ENCODE assay signal across 1 cellular context in the genomic region with DNA sequence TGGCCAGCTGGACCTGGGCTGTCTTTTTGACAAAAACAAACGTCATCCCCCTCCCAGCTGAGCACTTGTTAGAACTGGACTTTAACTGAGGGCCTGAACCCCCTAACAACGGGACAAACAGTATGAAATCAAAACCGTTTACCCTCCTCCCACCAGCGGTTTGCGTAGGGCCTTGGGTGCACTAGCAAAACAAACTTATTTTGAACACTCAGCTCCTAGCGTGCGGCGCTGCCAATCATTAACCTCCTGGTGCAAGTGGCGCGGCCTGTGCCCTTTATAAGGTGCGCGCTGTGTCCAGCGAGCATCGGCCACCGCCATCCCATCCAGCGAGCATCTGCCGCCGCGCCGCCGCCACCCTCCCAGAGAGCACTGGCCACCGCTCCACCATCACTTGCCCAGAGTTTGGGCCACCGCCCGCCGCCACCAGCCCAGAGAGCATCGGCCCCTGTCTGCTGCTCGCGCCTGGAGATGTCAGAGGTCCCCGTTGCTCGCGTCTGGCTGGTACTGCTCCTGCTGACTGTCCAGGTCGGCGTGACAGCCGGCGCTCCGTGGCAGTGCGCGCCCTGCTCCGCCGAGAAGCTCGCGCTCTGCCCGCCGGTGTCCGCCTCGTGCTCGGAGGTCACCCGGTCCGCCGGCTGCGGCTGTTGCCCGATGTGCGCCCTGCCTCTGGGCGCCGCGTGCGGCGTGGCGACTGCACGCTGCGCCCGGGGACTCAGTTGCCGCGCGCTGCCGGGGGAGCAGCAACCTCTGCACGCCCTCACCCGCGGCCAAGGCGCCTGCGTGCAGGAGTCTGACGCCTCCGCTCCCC.
TF ChIP-seq lines count a peak whose summit lies in the region.

A gene (plus strand): TSS at position 304 of the 808 bp plus-strand sequence. CDS start 165 bp downstream, at position 469.

TF ChIP-seq in HepG2, 621 proteins besides CTCF, POLR2A, EP300 and RAD21 (continued from another document and continues in another):
- TF ChIP-seq, protein P1, sequence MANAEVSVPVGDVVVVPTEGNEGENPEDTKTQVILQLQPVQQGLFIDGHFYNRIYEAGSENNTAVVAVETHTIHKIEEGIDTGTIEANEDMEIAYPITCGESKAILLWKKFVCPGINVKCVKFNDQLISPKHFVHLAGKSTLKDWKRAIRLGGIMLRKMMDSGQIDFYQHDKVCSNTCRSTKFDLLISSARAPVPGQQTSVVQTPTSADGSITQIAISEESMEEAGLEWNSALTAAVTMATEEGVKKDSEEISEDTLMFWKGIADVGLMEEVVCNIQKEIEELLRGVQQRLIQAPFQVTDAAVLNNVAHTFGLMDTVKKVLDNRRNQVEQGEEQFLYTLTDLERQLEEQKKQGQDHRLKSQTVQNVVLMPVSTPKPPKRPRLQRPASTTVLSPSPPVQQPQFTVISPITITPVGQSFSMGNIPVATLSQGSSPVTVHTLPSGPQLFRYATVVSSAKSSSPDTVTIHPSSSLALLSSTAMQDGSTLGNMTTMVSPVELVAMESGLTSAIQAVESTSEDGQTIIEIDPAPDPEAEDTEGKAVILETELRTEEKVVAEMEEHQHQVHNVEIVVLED (CRISPR knock-in tag; IDR thresholded peaks at IDR 0.05; ENCODE audit: borderline replicate concordance): peak; percentile 64; the same call in 1 of the 2 replicates
- TF ChIP-seq ZMYM3 (CRISPR knock-in tag; IDR thresholded peaks at IDR 0.05) (no peak), ZNF7 (CRISPR knock-in tag; IDR thresholded peaks at IDR 0.05) (peak; percentile 4; the same call in 1 of the 2 replicates), WIZ (CRISPR knock-in tag; IDR thresholded peaks at IDR 0.05) (peak; percentile 62; the same call in 1 of the 2 replicates), CHCHD3 (CRISPR knock-in tag; IDR thresholded peaks at IDR 0.05) (0 out of 2 replicates have a peak, but pooled peaks have one; percentile 83), SAFB2 (CRISPR knock-in tag; IDR thresholded peaks at IDR 0.05; ENCODE audit: borderline replicate concordance, low read depth) (peak; percentile 98), SUZ12 (IDR thresholded peaks at IDR 0.05; ENCODE audit: low read depth, low read length) (no peak), ZBTB7B (CRISPR knock-in tag; IDR thresholded peaks at IDR 0.05) (peak; percentile 62; the same call in 1 of the 2 replicates), SRF (IDR thresholded peaks at IDR 0.05; ENCODE audit: low read depth, low read length) (no peak), FOXK1 (CRISPR knock-in tag; IDR thresholded peaks at IDR 0.05; ENCODE audit: borderline replicate concordance, low read depth) (peak; percentile 79; the same call in 1 of the 2 replicates), ZNF619 (CRISPR knock-in tag; IDR thresholded peaks at IDR 0.05) (peak; percentile 93), MXI1 (IDR thresholded peaks at IDR 0.05; ENCODE audit: borderline replicate concordance, low read depth, low read length) (peak; percentile 61; the same call in 2 of the 3 replicates), BORCS8-MEF2B (CRISPR knock-in tag; IDR thresholded peaks at IDR 0.05) (peak; percentile 72; the same call in 1 of the 2 replicates), RFXAP (CRISPR knock-in tag; IDR thresholded peaks at IDR 0.05; ENCODE audit: borderline replicate concordance) (peak; percentile 44; the same call in 1 of the 2 replicates), TARDBP (CRISPR knock-in tag; IDR thresholded peaks at IDR 0.05) (peak; percentile 68; the same call in 1 of the 2 replicates), SPEN (CRISPR knock-in tag; IDR thresholded peaks at IDR 0.05; ENCODE audit: low read depth) (peak; percentile 85; the same call in 1 of the 2 replicates), PPARG (CRISPR knock-in tag; conservative IDR thresholded peaks at IDR 0.05) (peak; percentile 69; the same call in 1 of the 2 replicates), ZNF839 (CRISPR knock-in tag; IDR thresholded peaks at IDR 0.05; ENCODE audit: borderline replicate concordance) (peak; percentile 81; the same call in 1 of the 2 replicates), HNF4A (CRISPR knock-in tag; IDR thresholded peaks at IDR 0.05) (peak; percentile 77), ZNF777 (CRISPR knock-in tag; IDR thresholded peaks at IDR 0.05) (peak; percentile 49; the same call in 1 of the 2 replicates), KLF13 (CRISPR knock-in tag; IDR thresholded peaks at IDR 0.05) (no peak), MLLT10 (CRISPR knock-in tag; IDR thresholded peaks at IDR 0.05) (no peak), SIN3A (IDR thresholded peaks at IDR 0.05; ENCODE audit: borderline replicate concordance, low read depth, low read length) (peak; percentile 73), IRX3 (CRISPR knock-in tag; IDR thresholded peaks at IDR 0.05; ENCODE audit: borderline replicate concordance, low read depth) (0 out of 2 replicates have a peak, but pooled peaks have one; percentile 68), NFATC3 (CRISPR knock-in tag; IDR thresholded peaks at IDR 0.05) (no peak), ZMYM2 (CRISPR knock-in tag; IDR thresholded peaks at IDR 0.05) (peak; percentile 70; the same call in 1 of the 2 replicates), NFIB (CRISPR knock-in tag; IDR thresholded peaks at IDR 0.05; ENCODE audit: borderline replicate concordance) (no peak), EZH2 (conservative IDR thresholded peaks at IDR 0.05; ENCODE audit: low read depth, low read length) (no peak), TBX3 (IDR thresholded peaks at IDR 0.05; ENCODE audit: borderline replicate concordance) (0 out of 2 replicates have a peak, but pooled peaks have one; percentile 11), GABPA (IDR thresholded peaks at IDR 0.05; ENCODE audit: low read depth, low read length) (no peak), GABPA (CRISPR knock-in tag; IDR thresholded peaks at IDR 0.05; ENCODE audit: low read depth) (no peak), ZNF460 (CRISPR knock-in tag; IDR thresholded peaks at IDR 0.05; ENCODE audit: borderline replicate concordance) (no peak; the same call in 1 of the 2 replicates), SMARCC2 (IDR thresholded peaks at IDR 0.05) (no peak), PHF5A (CRISPR knock-in tag; IDR thresholded peaks at IDR 0.05; ENCODE audit: low read depth, unreplicated experiment) (peak; percentile 82), YEATS4 (CRISPR knock-in tag; IDR thresholded peaks at IDR 0.05; ENCODE audit: borderline replicate concordance) (no peak; the same call in 1 of the 2 replicates), IRF2 (CRISPR knock-in tag; IDR thresholded peaks at IDR 0.05) (peak; percentile 79; the same call in 1 of the 2 replicates), HIVEP1 (CRISPR knock-in tag; IDR thresholded peaks at IDR 0.05) (peak; percentile 81), ZNF446 (CRISPR knock-in tag; IDR thresholded peaks at IDR 0.05) (peak; percentile 98), KLF12 (CRISPR knock-in tag; IDR thresholded peaks at IDR 0.05; ENCODE audit: borderline replicate concordance) (peak; percentile 93), KLF9 (CRISPR knock-in tag; IDR thresholded peaks at IDR 0.05; ENCODE audit: low read depth) (no peak), ZNF367 (CRISPR knock-in tag; IDR thresholded peaks at IDR 0.05; ENCODE audit: borderline replicate concordance) (peak; percentile 60; the same call in 1 of the 2 replicates), NR2F6 (IDR thresholded peaks at IDR 0.05) (peak; percentile 14; the same call in 1 of the 2 replicates), NR2F6 (CRISPR knock-in tag; IDR thresholded peaks at IDR 0.05) (no peak; the same call in none of the 2 replicates), RFXANK (CRISPR knock-in tag; IDR thresholded peaks at IDR 0.05) (0 out of 2 replicates have a peak, but pooled peaks have one; percentile 24), ZNF878 (CRISPR knock-in tag; IDR thresholded peaks at IDR 0.05) (peak; percentile 69), ZNF124 (CRISPR knock-in tag; IDR thresholded peaks at IDR 0.05) (peak; percentile 77; the same call in 1 of the 2 replicates)
- TF ChIP-seq, protein P2, sequence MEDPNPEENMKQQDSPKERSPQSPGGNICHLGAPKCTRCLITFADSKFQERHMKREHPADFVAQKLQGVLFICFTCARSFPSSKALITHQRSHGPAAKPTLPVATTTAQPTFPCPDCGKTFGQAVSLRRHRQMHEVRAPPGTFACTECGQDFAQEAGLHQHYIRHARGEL (CRISPR knock-in tag; IDR thresholded peaks at IDR 0.05): peak; percentile 69; the same call in 1 of the 2 replicates
- TF ChIP-seq, protein P3, sequence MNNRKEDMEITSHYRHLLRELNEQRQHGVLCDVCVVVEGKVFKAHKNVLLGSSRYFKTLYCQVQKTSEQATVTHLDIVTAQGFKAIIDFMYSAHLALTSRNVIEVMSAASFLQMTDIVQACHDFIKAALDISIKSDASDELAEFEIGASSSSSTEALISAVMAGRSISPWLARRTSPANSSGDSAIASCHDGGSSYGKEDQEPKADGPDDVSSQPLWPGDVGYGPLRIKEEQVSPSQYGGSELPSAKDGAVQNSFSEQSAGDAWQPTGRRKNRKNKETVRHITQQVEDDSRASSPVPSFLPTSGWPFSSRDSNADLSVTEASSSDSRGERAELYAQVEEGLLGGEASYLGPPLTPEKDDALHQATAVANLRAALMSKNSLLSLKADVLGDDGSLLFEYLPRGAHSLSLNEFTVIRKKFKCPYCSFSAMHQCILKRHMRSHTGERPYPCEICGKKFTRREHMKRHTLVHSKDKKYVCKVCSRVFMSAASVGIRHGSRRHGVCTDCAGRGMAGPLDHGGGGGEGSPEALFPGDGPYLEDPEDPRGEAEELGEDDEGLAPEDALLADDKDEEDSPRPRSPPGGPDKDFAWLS (CRISPR knock-in tag; IDR thresholded peaks at IDR 0.05; ENCODE audit: borderline replicate concordance): peak; percentile 99
- TF ChIP-seq, protein P4, sequence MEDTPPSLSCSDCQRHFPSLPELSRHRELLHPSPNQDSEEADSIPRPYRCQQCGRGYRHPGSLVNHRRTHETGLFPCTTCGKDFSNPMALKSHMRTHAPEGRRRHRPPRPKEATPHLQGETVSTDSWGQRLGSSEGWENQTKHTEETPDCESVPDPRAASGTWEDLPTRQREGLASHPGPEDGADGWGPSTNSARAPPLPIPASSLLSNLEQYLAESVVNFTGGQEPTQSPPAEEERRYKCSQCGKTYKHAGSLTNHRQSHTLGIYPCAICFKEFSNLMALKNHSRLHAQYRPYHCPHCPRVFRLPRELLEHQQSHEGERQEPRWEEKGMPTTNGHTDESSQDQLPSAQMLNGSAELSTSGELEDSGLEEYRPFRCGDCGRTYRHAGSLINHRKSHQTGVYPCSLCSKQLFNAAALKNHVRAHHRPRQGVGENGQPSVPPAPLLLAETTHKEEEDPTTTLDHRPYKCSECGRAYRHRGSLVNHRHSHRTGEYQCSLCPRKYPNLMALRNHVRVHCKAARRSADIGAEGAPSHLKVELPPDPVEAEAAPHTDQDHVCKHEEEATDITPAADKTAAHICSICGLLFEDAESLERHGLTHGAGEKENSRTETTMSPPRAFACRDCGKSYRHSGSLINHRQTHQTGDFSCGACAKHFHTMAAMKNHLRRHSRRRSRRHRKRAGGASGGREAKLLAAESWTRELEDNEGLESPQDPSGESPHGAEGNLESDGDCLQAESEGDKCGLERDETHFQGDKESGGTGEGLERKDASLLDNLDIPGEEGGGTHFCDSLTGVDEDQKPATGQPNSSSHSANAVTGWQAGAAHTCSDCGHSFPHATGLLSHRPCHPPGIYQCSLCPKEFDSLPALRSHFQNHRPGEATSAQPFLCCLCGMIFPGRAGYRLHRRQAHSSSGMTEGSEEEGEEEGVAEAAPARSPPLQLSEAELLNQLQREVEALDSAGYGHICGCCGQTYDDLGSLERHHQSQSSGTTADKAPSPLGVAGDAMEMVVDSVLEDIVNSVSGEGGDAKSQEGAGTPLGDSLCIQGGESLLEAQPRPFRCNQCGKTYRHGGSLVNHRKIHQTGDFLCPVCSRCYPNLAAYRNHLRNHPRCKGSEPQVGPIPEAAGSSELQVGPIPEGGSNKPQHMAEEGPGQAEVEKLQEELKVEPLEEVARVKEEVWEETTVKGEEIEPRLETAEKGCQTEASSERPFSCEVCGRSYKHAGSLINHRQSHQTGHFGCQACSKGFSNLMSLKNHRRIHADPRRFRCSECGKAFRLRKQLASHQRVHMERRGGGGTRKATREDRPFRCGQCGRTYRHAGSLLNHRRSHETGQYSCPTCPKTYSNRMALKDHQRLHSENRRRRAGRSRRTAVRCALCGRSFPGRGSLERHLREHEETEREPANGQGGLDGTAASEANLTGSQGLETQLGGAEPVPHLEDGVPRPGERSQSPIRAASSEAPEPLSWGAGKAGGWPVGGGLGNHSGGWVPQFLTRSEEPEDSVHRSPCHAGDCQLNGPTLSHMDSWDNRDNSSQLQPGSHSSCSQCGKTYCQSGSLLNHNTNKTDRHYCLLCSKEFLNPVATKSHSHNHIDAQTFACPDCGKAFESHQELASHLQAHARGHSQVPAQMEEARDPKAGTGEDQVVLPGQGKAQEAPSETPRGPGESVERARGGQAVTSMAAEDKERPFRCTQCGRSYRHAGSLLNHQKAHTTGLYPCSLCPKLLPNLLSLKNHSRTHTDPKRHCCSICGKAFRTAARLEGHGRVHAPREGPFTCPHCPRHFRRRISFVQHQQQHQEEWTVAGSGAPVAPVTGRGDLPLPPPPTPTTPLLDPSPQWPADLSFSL (CRISPR knock-in tag; IDR thresholded peaks at IDR 0.05): peak; percentile 62
- TF ChIP-seq, protein P5, sequence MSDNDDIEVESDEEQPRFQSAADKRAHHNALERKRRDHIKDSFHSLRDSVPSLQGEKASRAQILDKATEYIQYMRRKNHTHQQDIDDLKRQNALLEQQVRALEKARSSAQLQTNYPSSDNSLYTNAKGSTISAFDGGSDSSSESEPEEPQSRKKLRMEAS (IDR thresholded peaks at IDR 0.05): no peak
- TF ChIP-seq, protein P6, sequence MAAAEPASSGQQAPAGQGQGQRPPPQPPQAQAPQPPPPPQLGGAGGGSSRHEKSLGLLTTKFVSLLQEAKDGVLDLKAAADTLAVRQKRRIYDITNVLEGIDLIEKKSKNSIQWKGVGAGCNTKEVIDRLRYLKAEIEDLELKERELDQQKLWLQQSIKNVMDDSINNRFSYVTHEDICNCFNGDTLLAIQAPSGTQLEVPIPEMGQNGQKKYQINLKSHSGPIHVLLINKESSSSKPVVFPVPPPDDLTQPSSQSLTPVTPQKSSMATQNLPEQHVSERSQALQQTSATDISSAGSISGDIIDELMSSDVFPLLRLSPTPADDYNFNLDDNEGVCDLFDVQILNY (CRISPR knock-in tag; conservative IDR thresholded peaks at IDR 0.05): no peak
- TF ChIP-seq, protein P7, sequence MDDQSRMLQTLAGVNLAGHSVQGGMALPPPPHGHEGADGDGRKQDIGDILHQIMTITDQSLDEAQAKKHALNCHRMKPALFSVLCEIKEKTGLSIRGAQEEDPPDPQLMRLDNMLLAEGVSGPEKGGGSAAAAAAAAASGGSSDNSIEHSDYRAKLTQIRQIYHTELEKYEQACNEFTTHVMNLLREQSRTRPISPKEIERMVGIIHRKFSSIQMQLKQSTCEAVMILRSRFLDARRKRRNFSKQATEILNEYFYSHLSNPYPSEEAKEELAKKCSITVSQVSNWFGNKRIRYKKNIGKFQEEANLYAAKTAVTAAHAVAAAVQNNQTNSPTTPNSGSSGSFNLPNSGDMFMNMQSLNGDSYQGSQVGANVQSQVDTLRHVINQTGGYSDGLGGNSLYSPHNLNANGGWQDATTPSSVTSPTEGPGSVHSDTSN (CRISPR knock-in tag; IDR thresholded peaks at IDR 0.05; ENCODE audit: borderline replicate concordance): no peak; the same call in 1 of the 2 replicates
